In the genomic region with DNA sequence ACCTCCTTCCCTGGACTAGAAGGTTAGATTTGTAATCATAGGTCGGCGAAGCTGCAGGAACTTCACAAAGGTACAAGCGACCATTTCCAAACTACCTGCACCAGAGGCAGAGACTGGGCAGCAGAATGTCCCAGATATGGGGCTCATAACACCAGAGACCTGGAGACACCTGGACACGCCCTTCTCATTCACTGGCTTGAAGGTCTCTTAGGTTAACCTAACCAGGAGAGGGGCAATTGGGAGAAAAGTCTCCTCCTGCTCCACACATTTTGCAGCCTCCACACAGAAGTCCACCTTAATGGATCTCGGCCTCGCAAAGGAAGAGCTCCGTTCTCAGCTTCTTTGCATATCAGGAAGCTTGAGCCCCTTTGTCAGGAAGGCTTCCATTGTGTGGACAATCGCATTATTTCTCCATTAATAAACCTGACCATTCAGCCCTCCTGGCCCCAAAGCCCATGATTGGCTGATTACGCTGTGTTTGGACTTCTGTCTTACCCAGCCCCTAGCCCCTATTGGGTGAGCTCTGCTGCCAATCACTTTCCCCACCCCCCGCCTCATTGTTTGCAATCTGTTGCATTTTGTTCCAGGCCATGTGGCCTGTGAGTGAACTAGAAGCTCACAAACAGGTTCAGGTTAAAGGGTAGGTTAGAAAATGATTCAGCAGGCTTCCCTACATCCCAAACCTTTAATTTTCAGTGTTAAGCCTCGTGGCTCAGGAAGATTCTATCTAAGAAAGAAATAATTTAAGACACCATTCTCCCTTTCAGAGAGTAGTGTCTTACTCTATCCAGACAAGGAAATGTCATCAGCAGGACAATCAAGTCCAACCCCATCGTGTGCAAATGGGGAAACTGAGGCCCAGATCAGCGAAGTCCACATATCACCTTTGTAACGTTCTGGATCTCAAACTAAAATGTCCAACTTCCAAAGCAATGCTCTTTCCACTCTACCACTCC, we compare ENCODE assay signal across 1 cellular context.
TF ChIP-seq lines count a peak whose summit lies in the region.

No MANE protein-coding gene starts in this region.

TF ChIP-seq in K562, 482 proteins besides CTCF, POLR2A, EP300 and RAD21 (continued from another document and continues in another):
- TF ChIP-seq, protein P1, sequence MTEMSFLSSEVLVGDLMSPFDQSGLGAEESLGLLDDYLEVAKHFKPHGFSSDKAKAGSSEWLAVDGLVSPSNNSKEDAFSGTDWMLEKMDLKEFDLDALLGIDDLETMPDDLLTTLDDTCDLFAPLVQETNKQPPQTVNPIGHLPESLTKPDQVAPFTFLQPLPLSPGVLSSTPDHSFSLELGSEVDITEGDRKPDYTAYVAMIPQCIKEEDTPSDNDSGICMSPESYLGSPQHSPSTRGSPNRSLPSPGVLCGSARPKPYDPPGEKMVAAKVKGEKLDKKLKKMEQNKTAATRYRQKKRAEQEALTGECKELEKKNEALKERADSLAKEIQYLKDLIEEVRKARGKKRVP (CRISPR knock-in tag; IDR thresholded peaks at IDR 0.05): peak; percentile 99
- TF ChIP-seq NUFIP1 (IDR thresholded peaks at IDR 0.05; ENCODE audit: partially characterized antibody) (no peak), ZNF143 (CRISPR knock-in tag; IDR thresholded peaks at IDR 0.05) (no peak), POU5F1 (IDR thresholded peaks at IDR 0.05; ENCODE audit: borderline replicate concordance, low read depth, low read length, partially characterized antibody) (no peak), HDAC8 (tag; IDR thresholded peaks at IDR 0.05) (no peak), TARDBP (IDR thresholded peaks at IDR 0.05) (no peak), HDAC2 (IDR thresholded peaks at IDR 0.05) (no peak; the same call in 1 of the 2 replicates), ATF1 (CRISPR knock-in tag; IDR thresholded peaks at IDR 0.05) (no peak), ATF1 (tag; IDR thresholded peaks at IDR 0.05) (peak; percentile 75), TOE1 (IDR thresholded peaks at IDR 0.05; ENCODE audit: borderline replicate concordance) (no peak), TOE1 (CRISPR knock-in tag; IDR thresholded peaks at IDR 0.05; ENCODE audit: borderline replicate concordance, low read depth) (no peak), PHF21A (IDR thresholded peaks at IDR 0.05; ENCODE audit: borderline replicate concordance, low read depth) (no peak), MEF2D (tag; conservative IDR thresholded peaks at IDR 0.05; ENCODE audit: low read depth) (0 out of 2 replicates have a peak, but pooled peaks have one; percentile 34), SIN3B (IDR thresholded peaks at IDR 0.05; ENCODE audit: low read depth) (no peak), RBM34 (IDR thresholded peaks at IDR 0.05; ENCODE audit: borderline replicate concordance, insufficient read depth, low read length) (no peak), DIDO1 (tag; IDR thresholded peaks at IDR 0.05; ENCODE audit: low read depth) (no peak), ELF4 (CRISPR knock-in tag; IDR thresholded peaks at IDR 0.05) (no peak), STAT5B (CRISPR knock-in tag; IDR thresholded peaks at IDR 0.05) (no peak), ZEB2 (IDR thresholded peaks at IDR 0.05) (no peak), MTA2 (IDR thresholded peaks at IDR 0.05; ENCODE audit: low read depth) (no peak; the same call in 1 of the 2 replicates), DDX20 (tag; IDR thresholded peaks at IDR 0.05; ENCODE audit: low read depth) (no peak), ZNF583 (CRISPR knock-in tag; IDR thresholded peaks at IDR 0.05) (no peak), ZSCAN29 (IDR thresholded peaks at IDR 0.05) (no peak), CREB1 (IDR thresholded peaks at IDR 0.05) (no peak), CREB1 (CRISPR knock-in tag; IDR thresholded peaks at IDR 0.05) (no peak), KHSRP (IDR thresholded peaks at IDR 0.05) (no peak), PCBP2 (IDR thresholded peaks at IDR 0.05; ENCODE audit: low read depth, low read length, poor library complexity, severe bottlenecking) (no peak), ZNF274 (IDR thresholded peaks at IDR 0.05; ENCODE audit: borderline replicate concordance, low read depth, low read length) (no peak)
- TF ChIP-seq, protein P2, sequence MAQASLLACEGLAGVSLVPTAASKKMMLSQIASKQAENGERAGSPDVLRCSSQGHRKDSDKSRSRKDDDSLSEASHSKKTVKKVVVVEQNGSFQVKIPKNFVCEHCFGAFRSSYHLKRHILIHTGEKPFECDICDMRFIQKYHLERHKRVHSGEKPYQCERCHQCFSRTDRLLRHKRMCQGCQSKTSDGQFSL (CRISPR knock-in tag; IDR thresholded peaks at IDR 0.05): no peak
- TF ChIP-seq, protein P2 (tag; IDR thresholded peaks at IDR 0.05): 0 out of 4 replicates have a peak, but pooled peaks of 1 of the 2 experiments have one; percentile 51
- TF ChIP-seq, protein P3, sequence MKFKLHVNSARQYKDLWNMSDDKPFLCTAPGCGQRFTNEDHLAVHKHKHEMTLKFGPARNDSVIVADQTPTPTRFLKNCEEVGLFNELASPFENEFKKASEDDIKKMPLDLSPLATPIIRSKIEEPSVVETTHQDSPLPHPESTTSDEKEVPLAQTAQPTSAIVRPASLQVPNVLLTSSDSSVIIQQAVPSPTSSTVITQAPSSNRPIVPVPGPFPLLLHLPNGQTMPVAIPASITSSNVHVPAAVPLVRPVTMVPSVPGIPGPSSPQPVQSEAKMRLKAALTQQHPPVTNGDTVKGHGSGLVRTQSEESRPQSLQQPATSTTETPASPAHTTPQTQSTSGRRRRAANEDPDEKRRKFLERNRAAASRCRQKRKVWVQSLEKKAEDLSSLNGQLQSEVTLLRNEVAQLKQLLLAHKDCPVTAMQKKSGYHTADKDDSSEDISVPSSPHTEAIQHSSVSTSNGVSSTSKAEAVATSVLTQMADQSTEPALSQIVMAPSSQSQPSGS (CRISPR knock-in tag; IDR thresholded peaks at IDR 0.05): no peak
- TF ChIP-seq, protein P4, sequence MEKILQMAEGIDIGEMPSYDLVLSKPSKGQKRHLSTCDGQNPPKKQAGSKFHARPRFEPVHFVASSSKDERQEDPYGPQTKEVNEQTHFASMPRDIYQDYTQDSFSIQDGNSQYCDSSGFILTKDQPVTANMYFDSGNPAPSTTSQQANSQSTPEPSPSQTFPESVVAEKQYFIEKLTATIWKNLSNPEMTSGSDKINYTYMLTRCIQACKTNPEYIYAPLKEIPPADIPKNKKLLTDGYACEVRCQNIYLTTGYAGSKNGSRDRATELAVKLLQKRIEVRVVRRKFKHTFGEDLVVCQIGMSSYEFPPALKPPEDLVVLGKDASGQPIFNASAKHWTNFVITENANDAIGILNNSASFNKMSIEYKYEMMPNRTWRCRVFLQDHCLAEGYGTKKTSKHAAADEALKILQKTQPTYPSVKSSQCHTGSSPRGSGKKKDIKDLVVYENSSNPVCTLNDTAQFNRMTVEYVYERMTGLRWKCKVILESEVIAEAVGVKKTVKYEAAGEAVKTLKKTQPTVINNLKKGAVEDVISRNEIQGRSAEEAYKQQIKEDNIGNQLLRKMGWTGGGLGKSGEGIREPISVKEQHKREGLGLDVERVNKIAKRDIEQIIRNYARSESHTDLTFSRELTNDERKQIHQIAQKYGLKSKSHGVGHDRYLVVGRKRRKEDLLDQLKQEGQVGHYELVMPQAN (IDR thresholded peaks at IDR 0.05; ENCODE audit: borderline replicate concordance): no peak; the same call in 1 of the 2 replicates
- TF ChIP-seq, protein P5, sequence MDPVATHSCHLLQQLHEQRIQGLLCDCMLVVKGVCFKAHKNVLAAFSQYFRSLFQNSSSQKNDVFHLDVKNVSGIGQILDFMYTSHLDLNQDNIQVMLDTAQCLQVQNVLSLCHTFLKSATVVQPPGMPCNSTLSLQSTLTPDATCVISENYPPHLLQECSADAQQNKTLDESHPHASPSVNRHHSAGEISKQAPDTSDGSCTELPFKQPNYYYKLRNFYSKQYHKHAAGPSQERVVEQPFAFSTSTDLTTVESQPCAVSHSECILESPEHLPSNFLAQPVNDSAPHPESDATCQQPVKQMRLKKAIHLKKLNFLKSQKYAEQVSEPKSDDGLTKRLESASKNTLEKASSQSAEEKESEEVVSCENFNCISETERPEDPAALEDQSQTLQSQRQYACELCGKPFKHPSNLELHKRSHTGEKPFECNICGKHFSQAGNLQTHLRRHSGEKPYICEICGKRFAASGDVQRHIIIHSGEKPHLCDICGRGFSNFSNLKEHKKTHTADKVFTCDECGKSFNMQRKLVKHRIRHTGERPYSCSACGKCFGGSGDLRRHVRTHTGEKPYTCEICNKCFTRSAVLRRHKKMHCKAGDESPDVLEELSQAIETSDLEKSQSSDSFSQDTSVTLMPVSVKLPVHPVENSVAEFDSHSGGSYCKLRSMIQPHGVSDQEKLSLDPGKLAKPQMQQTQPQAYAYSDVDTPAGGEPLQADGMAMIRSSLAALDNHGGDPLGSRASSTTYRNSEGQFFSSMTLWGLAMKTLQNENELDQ (CRISPR knock-in tag; IDR thresholded peaks at IDR 0.05; ENCODE audit: borderline replicate concordance): no peak
- TF ChIP-seq, protein P6, sequence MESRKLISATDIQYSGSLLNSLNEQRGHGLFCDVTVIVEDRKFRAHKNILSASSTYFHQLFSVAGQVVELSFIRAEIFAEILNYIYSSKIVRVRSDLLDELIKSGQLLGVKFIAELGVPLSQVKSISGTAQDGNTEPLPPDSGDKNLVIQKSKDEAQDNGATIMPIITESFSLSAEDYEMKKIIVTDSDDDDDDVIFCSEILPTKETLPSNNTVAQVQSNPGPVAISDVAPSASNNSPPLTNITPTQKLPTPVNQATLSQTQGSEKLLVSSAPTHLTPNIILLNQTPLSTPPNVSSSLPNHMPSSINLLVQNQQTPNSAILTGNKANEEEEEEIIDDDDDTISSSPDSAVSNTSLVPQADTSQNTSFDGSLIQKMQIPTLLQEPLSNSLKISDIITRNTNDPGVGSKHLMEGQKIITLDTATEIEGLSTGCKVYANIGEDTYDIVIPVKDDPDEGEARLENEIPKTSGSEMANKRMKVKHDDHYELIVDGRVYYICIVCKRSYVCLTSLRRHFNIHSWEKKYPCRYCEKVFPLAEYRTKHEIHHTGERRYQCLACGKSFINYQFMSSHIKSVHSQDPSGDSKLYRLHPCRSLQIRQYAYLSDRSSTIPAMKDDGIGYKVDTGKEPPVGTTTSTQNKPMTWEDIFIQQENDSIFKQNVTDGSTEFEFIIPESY (CRISPR knock-in tag; IDR thresholded peaks at IDR 0.05): no peak
- TF ChIP-seq, protein P7, sequence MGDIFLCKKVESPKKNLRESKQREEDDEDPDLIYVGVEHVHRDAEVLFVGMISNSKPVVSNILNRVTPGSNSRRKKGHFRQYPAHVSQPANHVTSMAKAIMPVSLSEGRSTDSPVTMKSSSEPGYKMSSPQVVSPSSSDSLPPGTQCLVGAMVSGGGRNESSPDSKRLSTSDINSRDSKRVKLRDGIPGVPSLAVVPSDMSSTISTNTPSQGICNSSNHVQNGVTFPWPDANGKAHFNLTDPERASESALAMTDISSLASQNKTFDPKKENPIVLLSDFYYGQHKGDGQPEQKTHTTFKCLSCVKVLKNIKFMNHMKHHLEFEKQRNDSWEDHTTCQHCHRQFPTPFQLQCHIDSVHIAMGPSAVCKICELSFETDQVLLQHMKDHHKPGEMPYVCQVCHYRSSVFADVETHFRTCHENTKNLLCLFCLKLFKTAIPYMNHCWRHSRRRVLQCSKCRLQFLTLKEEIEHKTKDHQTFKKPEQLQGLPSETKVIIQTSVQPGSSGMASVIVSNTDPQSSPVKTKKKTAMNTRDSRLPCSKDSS (IDR thresholded peaks at IDR 0.05; ENCODE audit: low read depth, partially characterized antibody): no peak
- TF ChIP-seq, protein P8, sequence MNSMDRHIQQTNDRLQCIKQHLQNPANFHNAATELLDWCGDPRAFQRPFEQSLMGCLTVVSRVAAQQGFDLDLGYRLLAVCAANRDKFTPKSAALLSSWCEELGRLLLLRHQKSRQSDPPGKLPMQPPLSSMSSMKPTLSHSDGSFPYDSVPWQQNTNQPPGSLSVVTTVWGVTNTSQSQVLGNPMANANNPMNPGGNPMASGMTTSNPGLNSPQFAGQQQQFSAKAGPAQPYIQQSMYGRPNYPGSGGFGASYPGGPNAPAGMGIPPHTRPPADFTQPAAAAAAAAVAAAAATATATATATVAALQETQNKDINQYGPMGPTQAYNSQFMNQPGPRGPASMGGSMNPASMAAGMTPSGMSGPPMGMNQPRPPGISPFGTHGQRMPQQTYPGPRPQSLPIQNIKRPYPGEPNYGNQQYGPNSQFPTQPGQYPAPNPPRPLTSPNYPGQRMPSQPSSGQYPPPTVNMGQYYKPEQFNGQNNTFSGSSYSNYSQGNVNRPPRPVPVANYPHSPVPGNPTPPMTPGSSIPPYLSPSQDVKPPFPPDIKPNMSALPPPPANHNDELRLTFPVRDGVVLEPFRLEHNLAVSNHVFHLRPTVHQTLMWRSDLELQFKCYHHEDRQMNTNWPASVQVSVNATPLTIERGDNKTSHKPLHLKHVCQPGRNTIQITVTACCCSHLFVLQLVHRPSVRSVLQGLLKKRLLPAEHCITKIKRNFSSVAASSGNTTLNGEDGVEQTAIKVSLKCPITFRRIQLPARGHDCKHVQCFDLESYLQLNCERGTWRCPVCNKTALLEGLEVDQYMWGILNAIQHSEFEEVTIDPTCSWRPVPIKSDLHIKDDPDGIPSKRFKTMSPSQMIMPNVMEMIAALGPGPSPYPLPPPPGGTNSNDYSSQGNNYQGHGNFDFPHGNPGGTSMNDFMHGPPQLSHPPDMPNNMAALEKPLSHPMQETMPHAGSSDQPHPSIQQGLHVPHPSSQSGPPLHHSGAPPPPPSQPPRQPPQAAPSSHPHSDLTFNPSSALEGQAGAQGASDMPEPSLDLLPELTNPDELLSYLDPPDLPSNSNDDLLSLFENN (IDR thresholded peaks at IDR 0.05; ENCODE audit: low read depth in 2 of 2, low read length in 2 of 2): peak in 1 of 2 experiments; percentile 32; a peak in 1 of 4 replicates
- TF ChIP-seq, protein P9, sequence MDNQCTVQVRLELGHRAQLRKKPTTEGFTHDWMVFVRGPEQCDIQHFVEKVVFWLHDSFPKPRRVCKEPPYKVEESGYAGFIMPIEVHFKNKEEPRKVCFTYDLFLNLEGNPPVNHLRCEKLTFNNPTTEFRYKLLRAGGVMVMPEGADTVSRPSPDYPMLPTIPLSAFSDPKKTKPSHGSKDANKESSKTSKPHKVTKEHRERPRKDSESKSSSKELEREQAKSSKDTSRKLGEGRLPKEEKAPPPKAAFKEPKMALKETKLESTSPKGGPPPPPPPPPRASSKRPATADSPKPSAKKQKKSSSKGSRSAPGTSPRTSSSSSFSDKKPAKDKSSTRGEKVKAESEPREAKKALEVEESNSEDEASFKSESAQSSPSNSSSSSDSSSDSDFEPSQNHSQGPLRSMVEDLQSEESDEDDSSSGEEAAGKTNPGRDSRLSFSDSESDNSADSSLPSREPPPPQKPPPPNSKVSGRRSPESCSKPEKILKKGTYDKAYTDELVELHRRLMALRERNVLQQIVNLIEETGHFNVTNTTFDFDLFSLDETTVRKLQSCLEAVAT (IDR thresholded peaks at IDR 0.05): peak in 1 of 2 experiments; percentile 49; a peak in 1 of 4 replicates
- TF ChIP-seq, protein P10, sequence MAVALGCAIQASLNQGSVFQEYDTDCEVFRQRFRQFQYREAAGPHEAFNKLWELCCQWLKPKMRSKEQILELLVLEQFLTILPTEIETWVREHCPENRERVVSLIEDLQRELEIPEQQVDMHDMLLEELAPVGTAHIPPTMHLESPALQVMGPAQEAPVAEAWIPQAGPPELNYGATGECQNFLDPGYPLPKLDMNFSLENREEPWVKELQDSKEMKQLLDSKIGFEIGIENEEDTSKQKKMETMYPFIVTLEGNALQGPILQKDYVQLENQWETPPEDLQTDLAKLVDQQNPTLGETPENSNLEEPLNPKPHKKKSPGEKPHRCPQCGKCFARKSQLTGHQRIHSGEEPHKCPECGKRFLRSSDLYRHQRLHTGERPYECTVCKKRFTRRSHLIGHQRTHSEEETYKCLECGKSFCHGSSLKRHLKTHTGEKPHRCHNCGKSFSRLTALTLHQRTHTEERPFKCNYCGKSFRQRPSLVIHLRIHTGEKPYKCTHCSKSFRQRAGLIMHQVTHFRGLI (CRISPR knock-in tag; IDR thresholded peaks at IDR 0.05): no peak
